8 cellular contexts compared by ENCODE assay signal in the genomic region with DNA sequence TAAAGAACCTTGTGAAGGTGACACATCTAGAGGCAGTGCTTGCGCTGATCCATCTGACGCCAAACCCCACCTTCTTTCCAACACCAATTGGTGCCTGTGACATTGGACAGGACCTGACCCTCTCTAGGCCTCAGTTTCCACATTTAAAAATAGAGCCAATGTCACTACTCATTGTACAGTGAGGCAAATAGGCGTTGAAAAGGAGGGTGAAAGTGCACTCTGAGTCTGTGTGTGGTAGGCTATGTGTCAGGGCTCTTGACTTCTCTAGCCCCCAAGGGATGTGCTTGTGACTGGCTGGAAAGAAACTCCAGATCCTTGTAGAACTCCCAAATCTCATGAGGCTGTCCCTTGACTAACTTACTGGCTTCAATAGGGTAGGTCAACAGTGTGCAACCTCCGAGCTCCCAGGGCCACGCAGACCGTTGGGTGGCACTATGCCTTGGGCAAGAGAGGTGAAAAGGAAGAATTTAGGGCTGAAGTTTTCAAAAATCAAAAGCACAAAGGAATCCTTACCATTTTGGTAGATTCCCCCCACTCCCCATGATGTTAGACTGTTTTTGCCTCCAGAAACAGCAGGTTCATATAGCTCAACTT. TPM values are rescaled to one million over a fixed set of nuclear protein-coding genes. Genes with fewer than 3 reads are reported as not detected.
DNase-seq lines count a peak whose midpoint lies in the region; ATAC-seq and TF ChIP-seq lines count a peak whose summit lies in the region.

No MANE protein-coding gene starts in this region.

- no peak overlapping the region for H3K18ac ChIP-seq in H9 (ENCODE audit: insufficient read length, low read depth, low read length)

- H2BK20ac ChIP-seq in H9 (ENCODE audit: low read depth, low read length, poor library complexity, severe bottlenecking), result no peak overlapping the region

- H3K79me2 ChIP-seq in H9 (ENCODE audit: insufficient read depth, low read length), result no peaks in the 10 kb centered on the region

- H3K4me1 ChIP-seq in H9 (ENCODE audit: insufficient read depth, low read length), result no peaks in the 10 kb centered on the region
- peaks cover 0 to 40% (median 13%) of the 10 kb centered on the region in 3 donors for H3K4me1 ChIP-seq in gastroesophageal sphincter
- H3K4me1 ChIP-seq in prostate gland (replicated peaks), result no peaks in the 10 kb centered on the region

- H2BK12ac ChIP-seq in H9 (ENCODE audit: insufficient read length, low read depth, low read length), result no peak overlapping the region

- H3K56ac ChIP-seq in H9 (ENCODE audit: insufficient read length, low read depth, low read length), result no peak overlapping the region

- DNase-seq in H9 (no peak), prostate gland (ENCODE audit: low spot score) (no peak), NCI-H1092 treated with DMSO at 0.1 percent for 48 hours (lab: John Stamatoyannopoulos, UW) (no peak), activated gamma-delta T cell (lab: John Stamatoyannopoulos, UW) (no peak), GF-D8 (lab: John Stamatoyannopoulos, UW) (no peak)

- H3K9me3 ChIP-seq in H9 (ENCODE audit: control insufficient read depth, low read depth, low read length), result no peaks in the 10 kb centered on the region
- H3K9me3 ChIP-seq in gastroesophageal sphincter, result no peaks in the 10 kb centered on the region
- no peaks in the 10 kb centered on the region for H3K9me3 ChIP-seq in prostate gland

- intact Hi-C loops in prostate gland (cut with DNase I), result loop anchor here (5.0 kb wide), 1 partner anchor 65 kb away; a partner anchor contains a TSS

- peak overlapping the region; percentile 60 for H3K9ac ChIP-seq in H9 (ENCODE audit: extremely low read depth, insufficient read length, low read length)

- no peak overlapping the region for H2BK5ac ChIP-seq in H9 (ENCODE audit: insufficient read length, low read length)

- no peaks in the 10 kb centered on the region for H3K79me1 ChIP-seq in H9 (ENCODE audit: insufficient read depth, low read depth, low read length, poor library complexity, severe bottlenecking)

- peaks cover 19 to 20% of the 10 kb centered on the region in 2 experiments for H3K4me1 Mint-ChIP-seq in H9

- H4K91ac ChIP-seq in H9 (ENCODE audit: insufficient read length, low read depth, low read length), result no peak overlapping the region

- no CpG with 5 or more reads among the region's 6 CpGs for WGBS in H9 (ENCODE audit: extremely low coverage, insufficient read length, low lambda C conversion rate)
- 45 to 65% methylated on average over 2 to 4 of the region's 6 CpGs for WGBS in gastroesophageal sphincter (ENCODE audit: low coverage in 1 of 2), 2 donors
- WGBS in prostate gland, result 55% methylated on average over 6 of the region's 6 CpGs

- H3K4me2 ChIP-seq in H9 (ENCODE audit: insufficient read depth, insufficient read length, low read length), result peak overlapping the region; percentile 77

- TF ChIP-seq CTCF in H9 (conservative IDR thresholded peaks at IDR 0.05) (no peak), VCaP (conservative IDR thresholded peaks at IDR 0.05) (no peak), gastroesophageal sphincter (IDR thresholded peaks at IDR 0.05) (no peak), prostate gland (IDR thresholded peaks at IDR 0.05) (no peak)

- H3K23ac ChIP-seq in H9 (ENCODE audit: insufficient read length, low read depth, low read length), result no peak overlapping the region

- peaks cover 36 to 49% (median 48%) of the 10 kb centered on the region in 3 experiments for H3K36me3 Mint-ChIP-seq in H9 (ENCODE audit: insufficient read depth in 1 of 3, low read depth in 3 of 3)

- no peak overlapping the region for H2BK15ac ChIP-seq in H9 (ENCODE audit: low read depth, low read length)

- no peak overlapping the region for H3K14ac ChIP-seq in H9 (ENCODE audit: insufficient read depth, low read length)

- ATAC-seq in gastroesophageal sphincter (peak; percentile 33), GM21619 (IDR thresholded peaks at IDR 0.05; ENCODE audit: unreplicated experiment) (no peak)

- H4K20me1 ChIP-seq in H9 (ENCODE audit: control insufficient read depth, insufficient read depth, insufficient read length), result no peaks in the 10 kb centered on the region

- H3K27ac Mint-ChIP-seq in H9, result peak overlapping the region in 1 of 3 experiments; percentile 55; a peak in 3 of 7 replicates

- H2AK5ac ChIP-seq in H9 (ENCODE audit: insufficient read length, low read length), result no peak overlapping the region

- H3K4me3 Mint-ChIP-seq in H9, result peak overlapping the region; percentile 95 to 98

- H3K4me3 ChIP-seq in gastroesophageal sphincter (peak overlapping the region; percentile 83 to 84), prostate gland (peak overlapping the region; percentile 76 to 97)

- no peak overlapping the region for H2AFZ ChIP-seq in H9 (ENCODE audit: low read length)

- H3K27ac ChIP-seq in H9 (ENCODE audit: insufficient read length, low read depth, low read length), result no peak overlapping the region
- H3K27ac ChIP-seq in VCaP, result peak overlapping the region; percentile 98
- H3K27ac ChIP-seq in gastroesophageal sphincter, result peak overlapping the region; percentile 85 to 99 (median 96)
- H3K27ac ChIP-seq in prostate gland, result peak overlapping the region; percentile 95 to 98

- no peaks in the 10 kb centered on the region for H3K27me3 ChIP-seq in H9 (ENCODE audit: insufficient read depth, low read length)
- H3K27me3 ChIP-seq in gastroesophageal sphincter, result no peaks in the 10 kb centered on the region
- H3K27me3 ChIP-seq in prostate gland (replicated peaks; ENCODE audit: insufficient read depth), result no peaks in the 10 kb centered on the region

- H2BK120ac ChIP-seq in H9 (ENCODE audit: low read depth, low read length, poor library complexity, severe bottlenecking), result no peak overlapping the region

- TF ChIP-seq POLR2A in gastroesophageal sphincter (IDR thresholded peaks at IDR 0.05) (no peak), prostate gland (IDR thresholded peaks at IDR 0.05) (no peak)

- TF ChIP-seq EP300 in gastroesophageal sphincter (IDR thresholded peaks at IDR 0.05), result no peak

- no peak overlapping the region for H4K5ac ChIP-seq in H9 (ENCODE audit: insufficient read length, low read depth, low read length)

- no peak overlapping the region for H3K4ac ChIP-seq in H9 (ENCODE audit: low read depth, low read length)

- H4K8ac ChIP-seq in H9 (replicated peaks; ENCODE audit: insufficient read length, low read depth, low read length), result no peak overlapping the region

- H3K9me3 Mint-ChIP-seq in H9, result peaks cover 0 to 5% of the 10 kb centered on the region in 2 experiments; a peak in 1 of 5 replicates

- H3K23me2 ChIP-seq in H9 (ENCODE audit: insufficient read length, low read depth, low read length, poor library complexity, severe bottlenecking), result peaks cover 9% of the 10 kb centered on the region

- H3K27me3 Mint-ChIP-seq in H9 (ENCODE audit: low read depth), result no peaks in the 10 kb centered on the region

- no peak overlapping the region for H3T11ph ChIP-seq in H9 (ENCODE audit: low read length)

- peaks cover 0 to 42% of the 10 kb centered on the region in 2 donors for H3K36me3 ChIP-seq in gastroesophageal sphincter
- H3K36me3 ChIP-seq in prostate gland, result peaks cover 0 to 2% of the 10 kb centered on the region in 2 donors

RNA-seq across cellular contexts. Expression of a gene that starts 0.7 kb away (rescaled TPM):
- total RNA-seq in H9 (2021) (60.3 and 69.0 TPM in 2 replicates), gastroesophageal sphincter (10 to 100 TPM; 85.0 to 93.4 (median 88.8) TPM), prostate gland (10 to 100 TPM; 66.0 to 71.1 TPM)

RNA-seq across cellular contexts. Expression of a gene that starts 17.5 kb away (rescaled TPM):
- total RNA-seq in H9 (2021) (55.0 and 57.5 TPM in 2 replicates), gastroesophageal sphincter (10 to 100 TPM; 36.5 to 58.8 (median 42.5) TPM), prostate gland (10 to 100 TPM; 48.5 to 91.4 TPM)

RNA-seq across cellular contexts. Expression of a gene that starts 30.5 kb away (rescaled TPM):
- 331 and 336 TPM in 2 replicates for total RNA-seq in H9 (2021)
- 100 to 1,000 TPM in 2 of 4 donors, 10 to 100 TPM in 2; 57.9 to 105 (median 94.5) TPM for total RNA-seq in gastroesophageal sphincter
- total RNA-seq in prostate gland, result 100 to 1,000 TPM in 1 of 2 donors, 10 to 100 TPM in 1; 93.3 to 171 TPM

RNA-seq across cellular contexts. Expression of a gene that starts 34.2 kb away (rescaled TPM):
- 49.0 and 50.2 TPM in 2 replicates for total RNA-seq in H9 (2021)
- total RNA-seq in gastroesophageal sphincter, result 100 to 1,000 TPM in 1 of 4 donors, 10 to 100 TPM in 3; 45.6 to 111 (median 72.1) TPM
- total RNA-seq in prostate gland, result 100 to 1,000 TPM; 101 to 103 TPM

RNA-seq across cellular contexts. Expression of a gene that starts 49.2 kb away (rescaled TPM):
- total RNA-seq in H9 (2021) (12.6 and 13.0 TPM in 2 replicates), gastroesophageal sphincter (1 to 10 TPM; 1.6 to 8.0 (median 6.7) TPM), prostate gland (10 to 100 TPM in 1 of 2 donors, 1 to 10 TPM in 1; 3.8 to 17.6 TPM)
